In genomic region chr6:151240036-151240685, GRCh38 we compare ENCODE assay signal across 9 cellular contexts. TPM values are rescaled to one million over a fixed set of nuclear protein-coding genes. Genes with fewer than 3 reads are reported as not detected.
DNase-seq lines count a peak whose midpoint lies in the region; ATAC-seq and TF ChIP-seq lines count a peak whose summit lies in the region.
"Had no signal": no experiment of that assay in that cellular context is flagged by ENCODE, and none has a peak within 500 bp of the region (broad histone marks: within the 10 kb centered on the region; RNA-seq: fewer than 3 reads in every experiment).

No MANE protein-coding gene starts in this region.

- intact Hi-C loops in heart right ventricle (cut with DNase I), result loop anchor here in 8 of 10 donors (2.0 to 10.0 kb wide), 8 partner anchors 57 to 225 kb away; no protein-coding TSS in a partner anchor

- H3K4me3 ChIP-seq in heart right ventricle (peak overlapping the region; percentile 68 to 94 (median 77)), parathyroid adenoma (ENCODE audit: low read depth, low read length) (peak overlapping the region; percentile 39)

- WGBS in heart right ventricle, 2 donors, result 0% methylated on average over 55 to 60 of the region's 60 CpGs

- TF ChIP-seq CTCF in heart right ventricle (IDR thresholded peaks at IDR 0.05), result peak in 3 of 9 donors; percentile 35 to 37 (median 35)
- no peak for TF ChIP-seq CTCF in parathyroid adenoma (IDR thresholded peaks at IDR 0.05)

- peak overlapping the region; percentile 59 for H2AFZ ChIP-seq in parathyroid adenoma

- no peaks in the 10 kb centered on the region for H3K79me2 ChIP-seq in parathyroid adenoma

- peaks cover 4 to 32% (median 11%) of the 10 kb centered on the region in 9 donors for H3K4me1 ChIP-seq in heart right ventricle
- H3K4me1 ChIP-seq in parathyroid adenoma, result no peaks in the 10 kb centered on the region

- H3K36me3 ChIP-seq in heart right ventricle, result no peaks in the 10 kb centered on the region
- no peaks in the 10 kb centered on the region for H3K36me3 ChIP-seq in parathyroid adenoma (ENCODE audit: control insufficient read depth, insufficient read depth, low read length)

- H3K27ac ChIP-seq in heart right ventricle (peak overlapping the region; percentile 77 to 89 (median 84)), parathyroid adenoma (peak overlapping the region; percentile 25)
- H3K27ac ChIP-seq: epithelial cell of prostate had no signal

- H3K9ac ChIP-seq in parathyroid adenoma, result no peak overlapping the region

- H3K9me3 ChIP-seq in heart right ventricle (no peaks in the 10 kb centered on the region), parathyroid adenoma (ENCODE audit: control insufficient read depth, low read length) (no peaks in the 10 kb centered on the region)

- ATAC-seq in heart right ventricle (peak; percentile 88 to 94 (median 91)), GM21367 (IDR thresholded peaks at IDR 0.05; ENCODE audit: unreplicated experiment) (no peak)

- H3K4me2 ChIP-seq in parathyroid adenoma (ENCODE audit: low read length), result peak overlapping the region; percentile 64

- DNase-seq in NCI-H2196 (lab: John Stamatoyannopoulos, UW; ENCODE audit: unreplicated experiment) (peak; percentile 51), NCI-H2196 treated with DMSO at 0.1 percent for 48 hours (lab: John Stamatoyannopoulos, UW; ENCODE audit: unreplicated experiment) (no peak), NCI-H524 (lab: John Stamatoyannopoulos, UW) (peak; percentile 88 to 94), amniotic epithelial cell (ENCODE audit: low read depth) (peak; percentile 40), heart right ventricle (peak; percentile 76 to 84), GM19238 (ENCODE audit: insufficient read length, low spot score) (no peak)

- H3K27me3 ChIP-seq in heart right ventricle (peaks cover 0 to 57% (median 7%) of the 10 kb centered on the region in 7 donors), parathyroid adenoma (ENCODE audit: control insufficient read depth, insufficient read depth, low read length) (no peaks in the 10 kb centered on the region)

RNA-seq across cellular contexts. Expression of gene AKAP12, which starts 0.4 kb away (rescaled TPM):
- total RNA-seq in heart right ventricle, result 10 to 100 TPM in 9 of 10 donors, 1 to 10 TPM in 1; 9.9 to 43.3 (median 13.2) TPM
- polyA plus RNA-seq in heart right ventricle, result 1 to 10 TPM; 5.7 to 6.0 TPM

Comparison
In these comparisons a context has a peak if more than half of its experiments do, and no peak if none do; other contexts are left out.
1. DNase-seq: peak in NCI-H2196 (single experiment), NCI-H524 (2 of 2), amniotic epithelial cell (single experiment) and heart right ventricle (2 of 2); none in NCI-H2196 treated with DMSO at 0.1 percent for 48 hours (single experiment) and GM19238 (single experiment).